In the genomic region with DNA sequence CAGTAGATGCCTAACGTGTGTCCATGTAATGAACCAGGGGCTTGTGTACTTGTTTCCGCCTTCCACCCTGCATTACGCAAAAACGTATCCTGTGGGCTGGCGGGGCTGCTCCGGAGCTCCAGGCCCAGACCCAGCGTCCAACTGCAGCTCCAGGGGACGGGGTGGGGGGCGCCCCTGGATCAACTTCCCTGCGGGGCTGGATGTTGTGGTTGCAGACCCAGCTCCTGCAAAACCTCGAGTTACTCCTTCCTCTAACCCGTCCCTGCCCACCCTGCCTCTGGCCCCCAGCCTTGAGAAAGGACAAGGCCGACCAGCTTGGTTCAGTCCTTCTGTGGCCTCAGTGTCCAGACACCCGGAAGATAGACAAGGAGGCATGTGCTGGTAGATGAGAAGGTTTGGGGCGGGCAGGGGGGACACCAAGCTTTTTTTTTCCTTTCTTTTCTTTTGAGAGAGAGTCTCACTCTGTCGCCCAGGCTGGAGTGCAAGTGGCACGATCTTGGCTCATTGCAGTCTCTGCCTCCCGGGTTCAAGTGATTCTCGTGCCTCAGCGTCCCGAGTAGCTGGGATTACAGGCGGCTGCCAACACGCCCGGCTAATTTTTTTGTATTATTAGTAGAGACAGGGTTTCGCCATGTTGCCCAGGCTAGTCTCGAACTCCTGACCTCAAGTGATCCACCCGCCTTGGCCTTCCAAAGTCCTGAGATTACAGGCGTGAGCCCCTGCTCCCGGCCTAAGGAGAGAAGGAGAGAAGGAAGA, we compare ENCODE assay signal across 8 cellular contexts. TPM values are rescaled to one million over a fixed set of nuclear protein-coding genes. Genes with fewer than 3 reads are reported as not detected.
DNase-seq lines count a peak whose midpoint lies in the region; ATAC-seq lines count a peak whose summit lies in the region.
"Had no signal": no experiment of that assay in that cellular context is flagged by ENCODE, and none has a peak within 500 bp of the region (broad histone marks: within the 10 kb centered on the region; RNA-seq: fewer than 3 reads in every experiment).

No MANE protein-coding gene starts in this region.

- H3K9ac ChIP-seq in HUES48 (ENCODE audit: low read depth, low read length) (peak overlapping the region; percentile 49; the same call in 1 of the 2 replicates), stomach smooth muscle (ENCODE audit: low read length in 2 of 2) (peak overlapping the region; percentile 66 to 86)

- no peak for DNase-seq in ureter (ENCODE audit: low spot score)
- DNase-seq in NK-92 (lab: John Stamatoyannopoulos, UW; ENCODE audit: unreplicated experiment), result no peak

- H3K27ac Mint-ChIP-seq in activated T-helper 17 cell treated with anti-CD3 and anti-CD28 coated beads, Interleukin-2, amount 50 U/mL, for 72 hours, result peak overlapping the region; percentile 97

- H3K4me3 ChIP-seq in HUES48 (ENCODE audit: low read depth, low read length), result peak overlapping the region; percentile 71
- H3K4me3 ChIP-seq in iPS-18c (ENCODE audit: insufficient read depth, low read depth, low read length), result peak overlapping the region; percentile 70
- H3K4me3 ChIP-seq in stomach smooth muscle (ENCODE audit: low read length in 2 of 2), result peak overlapping the region; percentile 76 to 94

- H3K36me3 ChIP-seq in HUES48 (ENCODE audit: control insufficient read depth, insufficient read depth, low read length), result peaks cover 33% of the 10 kb centered on the region
- H3K36me3 ChIP-seq in stomach smooth muscle (ENCODE audit: control insufficient read depth in 2 of 2, insufficient read depth in 2 of 2, low read length in 2 of 2), result peaks cover 13 to 16% of the 10 kb centered on the region in 2 donors

- H3K27me3 Mint-ChIP-seq in activated T-helper 17 cell treated with anti-CD3 and anti-CD28 coated beads, Interleukin-2, amount 50 U/mL, for 72 hours, result no peaks in the 10 kb centered on the region

- peaks cover 12% of the 10 kb centered on the region for H3K4me1 Mint-ChIP-seq in activated T-helper 17 cell treated with anti-CD3 and anti-CD28 coated beads, Interleukin-2, amount 50 U/mL, for 72 hours

- H3K36me3 Mint-ChIP-seq in activated T-helper 17 cell treated with anti-CD3 and anti-CD28 coated beads, Interleukin-2, amount 50 U/mL, for 72 hours (ENCODE audit: low read depth), result peaks cover 33% of the 10 kb centered on the region

- H3K27me3 ChIP-seq in HUES48 (ENCODE audit: control insufficient read depth, insufficient read depth, low read length) (no peaks in the 10 kb centered on the region), stomach smooth muscle (ENCODE audit: control insufficient read depth in 1 of 2, insufficient read depth in 2 of 2, low read length in 2 of 2) (no peaks in the 10 kb centered on the region)

- H3K9me3 ChIP-seq in HUES48 (ENCODE audit: control insufficient read depth, insufficient read depth, low read length) (no peaks in the 10 kb centered on the region), iPS-18c (ENCODE audit: control insufficient read depth, insufficient read depth, low read length) (no peaks in the 10 kb centered on the region), stomach smooth muscle (ENCODE audit: control insufficient read depth in 2 of 2, low read length in 2 of 2) (no peaks in the 10 kb centered on the region)

- H3K9me3 Mint-ChIP-seq in activated T-helper 17 cell treated with anti-CD3 and anti-CD28 coated beads, Interleukin-2, amount 50 U/mL, for 72 hours, result no peaks in the 10 kb centered on the region

- H3K4me3 Mint-ChIP-seq in activated T-helper 17 cell treated with anti-CD3 and anti-CD28 coated beads, Interleukin-2, amount 50 U/mL, for 72 hours, result peak overlapping the region; percentile 94

- H3K27ac ChIP-seq in HUES48 (ENCODE audit: low read depth, low read length), result peak overlapping the region; percentile 89
- peak overlapping the region; percentile 76 for H3K27ac ChIP-seq in stomach smooth muscle (ENCODE audit: low read length)

- no peak for ATAC-seq in activated T-helper 17 cell treated with anti-CD3 and anti-CD28 coated beads, Interleukin-2, amount 50 U/mL, for 72 hours (replicated peaks)
- ATAC-seq in HG02571 (IDR thresholded peaks at IDR 0.05; ENCODE audit: unreplicated experiment), result no peak

- peaks cover 19% of the 10 kb centered on the region for H3K4me1 ChIP-seq in HUES48 (ENCODE audit: control insufficient read depth, insufficient read depth, low read length)
- peaks cover 22% of the 10 kb centered on the region for H3K4me1 ChIP-seq in stomach smooth muscle (ENCODE audit: control insufficient read depth, insufficient read depth, low read length)

RNA-seq across cellular contexts. Expression of a gene that starts 0.7 kb away (rescaled TPM):
- total RNA-seq in activated T-helper 17 cell treated with anti-CD3 and anti-CD28 coated beads, Interleukin-2, amount 50 U/mL, for 72 hours, result 100 to 1,000 TPM; 104 to 117 TPM
- 206 TPM for total RNA-seq in ureter

RNA-seq across cellular contexts. Expression of a gene that starts 25.3 kb away (rescaled TPM):
- 10 to 100 TPM in 1 of 2 donors, 1 to 10 TPM in 1; 6.5 to 13.5 TPM for total RNA-seq in activated T-helper 17 cell treated with anti-CD3 and anti-CD28 coated beads, Interleukin-2, amount 50 U/mL, for 72 hours
- not detected for total RNA-seq in ureter

RNA-seq across cellular contexts. Expression of a gene that starts 29.7 kb away (rescaled TPM):
- 10 to 100 TPM in 1 of 2 donors, 1 to 10 TPM in 1; 7.5 to 14.8 TPM for total RNA-seq in activated T-helper 17 cell treated with anti-CD3 and anti-CD28 coated beads, Interleukin-2, amount 50 U/mL, for 72 hours
- total RNA-seq in ureter, result not detected

RNA-seq across cellular contexts. Expression of a gene that starts 32.0 kb away (rescaled TPM):
- total RNA-seq in activated T-helper 17 cell treated with anti-CD3 and anti-CD28 coated beads, Interleukin-2, amount 50 U/mL, for 72 hours, result 100 to 1,000 TPM; 109 to 117 TPM
- 88.0 TPM for total RNA-seq in ureter

RNA-seq across cellular contexts. Expression of a gene that starts 36.7 kb away (rescaled TPM):
- under 1 TPM in 1 of 2 donors, not detected in 1; 0.15 TPM for total RNA-seq in activated T-helper 17 cell treated with anti-CD3 and anti-CD28 coated beads, Interleukin-2, amount 50 U/mL, for 72 hours
- 2.5 TPM for total RNA-seq in ureter
- total RNA-seq: M059J had no signal
